ENCODE assay signal across 8 cellular contexts in the genomic region with DNA sequence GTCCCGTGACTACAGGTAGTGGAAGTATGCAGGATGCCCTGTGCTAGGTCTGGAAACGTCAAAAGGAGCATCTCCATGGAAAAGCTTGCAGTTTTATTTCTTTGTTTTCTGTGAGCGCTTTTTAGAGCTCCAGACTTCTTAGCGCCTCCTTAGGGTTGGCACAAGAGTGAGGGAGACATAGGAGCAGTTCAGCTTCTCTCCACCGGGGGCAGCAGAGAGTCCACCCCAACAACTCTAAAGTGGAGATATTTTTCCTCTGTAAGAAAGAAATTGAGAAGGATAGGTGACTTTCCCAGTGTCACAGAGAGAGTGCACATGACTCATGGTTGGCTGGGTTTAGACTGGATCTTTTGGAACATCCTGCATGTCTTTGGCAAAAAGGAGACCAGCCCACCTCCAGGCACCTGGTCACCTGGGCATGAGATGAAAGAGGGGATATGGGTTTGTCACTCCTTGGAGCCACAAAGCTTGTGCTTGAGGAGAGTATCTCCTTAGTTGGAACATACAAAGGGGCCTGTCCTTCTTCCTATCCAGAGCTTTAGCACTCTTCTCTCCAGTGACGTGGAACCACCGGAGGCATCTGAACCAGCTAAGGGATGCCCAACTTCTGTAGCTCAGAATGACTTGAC.
A peak's percentile ranks its signal among the peaks of the same experiment; 100 is the strongest.
DNase-seq lines count a peak whose midpoint lies in the region; ATAC-seq and TF ChIP-seq lines count a peak whose summit lies in the region.

No MANE protein-coding gene starts in this region.

- no peaks in the 10 kb centered on the region for H3K4me1 Mint-ChIP-seq in activated CD4-positive, alpha-beta memory T cell treated with anti-CD3 and anti-CD28 coated beads for 36 hours (ENCODE audit: low read depth)
- no peaks in the 10 kb centered on the region for H3K4me1 Mint-ChIP-seq in stimulated activated memory B cell treated with anti-CD40 and anti-IgM and Interleukin-4, amounts not matched to agents 10 μg/mL and 1 μg/mL and 100 μg/mL, for 72 hours

- ATAC-seq in DND-41 (ENCODE audit: insufficient read depth, low read depth): peak; percentile 18; the same call in 1 of the 3 replicates
- ATAC-seq in GM18909 (IDR thresholded peaks at IDR 0.05; ENCODE audit: poor library complexity, unreplicated experiment): peak; percentile 64
- ATAC-seq in GM19397 (IDR thresholded peaks at IDR 0.05; ENCODE audit: unreplicated experiment): no peak
- ATAC-seq in stimulated activated memory B cell treated with anti-CD40 and anti-IgM and Interleukin-4, amounts not matched to agents 10 μg/mL and 1 μg/mL and 100 μg/mL, for 72 hours: no peak

- TF ChIP-seq CTCF in DND-41 (IDR thresholded peaks at IDR 0.05; ENCODE audit: borderline replicate concordance, extremely low read depth, low read length, poor library complexity, severe bottlenecking): peak; percentile 91

- H3K4me3 ChIP-seq in DND-41 (ENCODE audit: low read depth in 1 of 2, low read length in 2 of 2): no peak overlapping the region

- H3K27me3 ChIP-seq in DND-41 (ENCODE audit: insufficient read depth, low read length, poor library complexity): no peaks in the 10 kb centered on the region

- CTCF ChIA-PET in activated CD4-positive, alpha-beta memory T cell treated with anti-CD3 and anti-CD28 coated beads for 36 hours (lab: Charles Lee): interaction anchor here (0.5 to 1.0 kb wide), 5 partner anchors 9 to 305 kb away, joined by 3 to 5 read pairs (median 3); no protein-coding TSS in a partner anchor

- peak overlapping the region; percentile 43 for H3K9ac ChIP-seq in DND-41 (ENCODE audit: low read depth, low read length)

- H3K4me2 ChIP-seq in DND-41 (ENCODE audit: insufficient read depth, low read length): no peak overlapping the region

- H3K27ac Mint-ChIP-seq in activated CD4-positive, alpha-beta memory T cell treated with anti-CD3 and anti-CD28 coated beads for 36 hours: no peak overlapping the region
- H3K27ac Mint-ChIP-seq in stimulated activated memory B cell treated with anti-CD40 and anti-IgM and Interleukin-4, amounts not matched to agents 10 μg/mL and 1 μg/mL and 100 μg/mL, for 72 hours: no peak overlapping the region

- H3K79me2 ChIP-seq in DND-41 (ENCODE audit: insufficient read depth, low read length): no peaks in the 10 kb centered on the region

- H3K27ac ChIP-seq in DND-41 (ENCODE audit: low read length): peak overlapping the region; percentile 94

- POLR2A ChIA-PET in activated CD4-positive, alpha-beta memory T cell treated with anti-CD3 and anti-CD28 coated beads for 36 hours (lab: Charles Lee): no interaction called here

- H3K9me3 Mint-ChIP-seq in activated CD4-positive, alpha-beta memory T cell treated with anti-CD3 and anti-CD28 coated beads for 36 hours: peaks cover 9% of the 10 kb centered on the region
- peaks cover 2% of the 10 kb centered on the region for H3K9me3 Mint-ChIP-seq in stimulated activated memory B cell treated with anti-CD40 and anti-IgM and Interleukin-4, amounts not matched to agents 10 μg/mL and 1 μg/mL and 100 μg/mL, for 72 hours

- no peaks in the 10 kb centered on the region for H3K27me3 Mint-ChIP-seq in activated CD4-positive, alpha-beta memory T cell treated with anti-CD3 and anti-CD28 coated beads for 36 hours
- H3K27me3 Mint-ChIP-seq in stimulated activated memory B cell treated with anti-CD40 and anti-IgM and Interleukin-4, amounts not matched to agents 10 μg/mL and 1 μg/mL and 100 μg/mL, for 72 hours: no peaks in the 10 kb centered on the region

- H4K20me1 ChIP-seq in DND-41 (ENCODE audit: insufficient read depth, low read length): no peaks in the 10 kb centered on the region

- peaks cover 37% of the 10 kb centered on the region for H3K4me1 ChIP-seq in DND-41 (ENCODE audit: insufficient read depth, low read length)

- H2AFZ ChIP-seq in DND-41 (ENCODE audit: low read depth, low read length): peak overlapping the region; percentile 68; the same call in 1 of the 2 replicates

- no peak overlapping the region for H3K4me3 Mint-ChIP-seq in activated CD4-positive, alpha-beta memory T cell treated with anti-CD3 and anti-CD28 coated beads for 36 hours
- H3K4me3 Mint-ChIP-seq in stimulated activated memory B cell treated with anti-CD40 and anti-IgM and Interleukin-4, amounts not matched to agents 10 μg/mL and 1 μg/mL and 100 μg/mL, for 72 hours: no peak overlapping the region

- intact Hi-C loops in activated CD4-positive, alpha-beta memory T cell treated with anti-CD3 and anti-CD28 coated beads for 36 hours (cut with micrococcal nuclease): no loop called here

- H3K36me3 ChIP-seq in DND-41 (ENCODE audit: insufficient read depth, low read length): no peaks in the 10 kb centered on the region

- H3K9me3 ChIP-seq in DND-41 (ENCODE audit: insufficient read depth, low read length, severe bottlenecking): peaks cover 8% of the 10 kb centered on the region

- no peaks in the 10 kb centered on the region for H3K36me3 Mint-ChIP-seq in activated CD4-positive, alpha-beta memory T cell treated with anti-CD3 and anti-CD28 coated beads for 36 hours
- no peaks in the 10 kb centered on the region for H3K36me3 Mint-ChIP-seq in stimulated activated memory B cell treated with anti-CD40 and anti-IgM and Interleukin-4, amounts not matched to agents 10 μg/mL and 1 μg/mL and 100 μg/mL, for 72 hours

- DNase-seq in DND-41 (peak; percentile 61), HuH-7 (ENCODE audit: low spot score) (peak; percentile 9), kidney tubule cell (ENCODE audit: low spot score) (peak; percentile 49), T1000 (lab: John Stamatoyannopoulos, UW) (no peak)
- DNase-seq in activated CD4-positive, alpha-beta memory T cell treated with anti-CD3 and anti-CD28 coated beads for 36 hours: peak; percentile 39

Comparison
In these comparisons a context has a peak if more than half of its experiments do, and no peak if none do; other contexts are left out.
1. ATAC-seq: peak in DND-41 (single experiment) and GM18909 (single experiment); none in GM19397 (single experiment) and stimulated activated memory B cell treated with anti-CD40 and anti-IgM and Interleukin-4, amounts not matched to agents 10 μg/mL and 1 μg/mL and 100 μg/mL, for 72 hours (single experiment).